1 cellular context compared by ENCODE assay signal in genomic region chr10:34824870-34825269, GRCh38.
TF ChIP-seq lines count a peak whose summit lies in the region.

No MANE protein-coding gene starts in this region.

TF ChIP-seq in H1, 55 proteins besides CTCF, POLR2A, EP300 and RAD21 (continued from another document):
- no peak for TF ChIP-seq NANOG (IDR thresholded peaks at IDR 0.05; ENCODE audit: insufficient read depth, low read depth, low read length, poor library complexity, severe bottlenecking)
- TF ChIP-seq MAX (IDR thresholded peaks at IDR 0.05), result 0 out of 2 replicates have a peak, but pooled peaks have one; percentile 13
